Comparison of ENCODE assay signal across 9 cellular contexts in genomic region chr1:145474837-145475368, GRCh38. TPM values are rescaled to one million over a fixed set of nuclear protein-coding genes. Genes with fewer than 3 reads are reported as not detected.
A peak's percentile ranks its signal among the peaks of the same experiment; 100 is the strongest.
DNase-seq lines count a peak whose midpoint lies in the region; ATAC-seq and TF ChIP-seq lines count a peak whose summit lies in the region.
"Not testable (repeated sequence)": the region's sequence is repeated elsewhere in the genome, so short reads cannot be mapped to it uniquely, and the experiment has no call there.
"Had no signal": no experiment of that assay in that cellular context is flagged by ENCODE, and none has a peak within 500 bp of the region (broad histone marks: within the 10 kb centered on the region; RNA-seq: fewer than 3 reads in every experiment).

No MANE protein-coding gene starts in this region.

- POLR2A ChIA-PET in activated naive CD8-positive, alpha-beta T cell treated with anti-CD3 and anti-CD28 coated beads, Interleukin-2, amount 10 ng/mL, durations not matched to agents 7 days and 5 days (lab: Charles Lee), result not testable (repeated sequence)

- H3K4me1 ChIP-seq in BE2C; HUES6 (ENCODE audit: control insufficient read depth, insufficient read depth, low read length): not testable (repeated sequence)

- ATAC-seq in activated T-cell treated with anti-CD3 and anti-CD28 coated beads, Interleukin-2, amount 50 U/mL, for 4 hours, result peak in 1 of 2 donors; percentile 28
- not testable (repeated sequence) for ATAC-seq in activated naive CD8-positive, alpha-beta T cell treated with anti-CD3 and anti-CD28 coated beads, Interleukin-2, amount 10 ng/mL, durations not matched to agents 7 days and 5 days (ENCODE audit: low read depth)
- peak; percentile 3 for ATAC-seq in stimulated activated naive CD8-positive, alpha-beta T cell treated with anti-CD3 and anti-CD28 coated beads, Interleukin-15, Interleukin-2, amounts not matched to agents 100 U/mL and 50 U/mL, for 24 hours

- not testable (repeated sequence) for H3K27ac Mint-ChIP-seq in T-helper 2 cell treated with Interferon-gamma antibody and Interleukin-4, amounts not matched to agents 5 μg/mL and 100 μg/mL, for 36 hours; activated naive CD8-positive, alpha-beta T cell treated with anti-CD3 and anti-CD28 coated beads, Interleukin-2, amount 10 ng/mL, durations not matched to agents 7 days and 5 days; glutamatergic neuron (ENCODE audit: unreplicated experiment); nephron progenitor cell

- peaks cover 20% of the 10 kb centered on the region for H3K27me3 Mint-ChIP-seq in T-helper 2 cell treated with Interferon-gamma antibody and Interleukin-4, amounts not matched to agents 5 μg/mL and 100 μg/mL, for 36 hours (ENCODE audit: low read depth)
- H3K27me3 Mint-ChIP-seq in activated T-cell treated with anti-CD3 and anti-CD28 coated beads, Interleukin-2, amount 50 U/mL, for 4 hours (ENCODE audit: low read depth), result peaks cover 18% of the 10 kb centered on the region
- peaks cover 20% of the 10 kb centered on the region for H3K27me3 Mint-ChIP-seq in activated naive CD8-positive, alpha-beta T cell treated with anti-CD3 and anti-CD28 coated beads, Interleukin-2, amount 10 ng/mL, durations not matched to agents 7 days and 5 days
- not testable (repeated sequence) for H3K27me3 Mint-ChIP-seq in glutamatergic neuron (ENCODE audit: unreplicated experiment)
- peaks cover 32% of the 10 kb centered on the region for H3K27me3 Mint-ChIP-seq in nephron progenitor cell (ENCODE audit: low read depth, poor library complexity)

- H3K4me3 Mint-ChIP-seq in T-helper 2 cell treated with Interferon-gamma antibody and Interleukin-4, amounts not matched to agents 5 μg/mL and 100 μg/mL, for 36 hours, result peak overlapping the region; percentile 72
- peak overlapping the region; percentile 73 for H3K4me3 Mint-ChIP-seq in activated T-cell treated with anti-CD3 and anti-CD28 coated beads, Interleukin-2, amount 50 U/mL, for 4 hours
- H3K4me3 Mint-ChIP-seq in activated naive CD8-positive, alpha-beta T cell treated with anti-CD3 and anti-CD28 coated beads, Interleukin-2, amount 10 ng/mL, durations not matched to agents 7 days and 5 days, result peak overlapping the region; percentile 68
- H3K4me3 Mint-ChIP-seq in glutamatergic neuron (ENCODE audit: unreplicated experiment) (peak overlapping the region; percentile 80), nephron progenitor cell (peak overlapping the region; percentile 85)

- H3K9me3 ChIP-seq in BE2C; HUES6 (ENCODE audit: control insufficient read depth, insufficient read depth, low read depth, low read length): not testable (repeated sequence)

- H3K9ac ChIP-seq in HUES6 (ENCODE audit: low read length), result not testable (repeated sequence)

- not testable (repeated sequence) for TF ChIP-seq CTCF in BE2C (IDR thresholded peaks at IDR 0.05; ENCODE audit: low read depth, low read length); glutamatergic neuron (IDR thresholded peaks at IDR 0.05; ENCODE audit: partially characterized antibody, unreplicated experiment); nephron progenitor cell (IDR thresholded peaks at IDR 0.05)

- H3K27ac ChIP-seq in HUES6 (ENCODE audit: low read depth, low read length), result not testable (repeated sequence)

- not testable (repeated sequence) for H3K27me3 ChIP-seq in BE2C; HUES6 (ENCODE audit: control insufficient read depth, insufficient read depth, low read length)

- H3K4me1 Mint-ChIP-seq in T-helper 2 cell treated with Interferon-gamma antibody and Interleukin-4, amounts not matched to agents 5 μg/mL and 100 μg/mL, for 36 hours (ENCODE audit: low read depth); activated T-cell treated with anti-CD3 and anti-CD28 coated beads, Interleukin-2, amount 50 U/mL, for 4 hours (ENCODE audit: low read depth); activated naive CD8-positive, alpha-beta T cell treated with anti-CD3 and anti-CD28 coated beads, Interleukin-2, amount 10 ng/mL, durations not matched to agents 7 days and 5 days; glutamatergic neuron (ENCODE audit: low read depth, unreplicated experiment); nephron progenitor cell: not testable (repeated sequence)

- not testable (repeated sequence) for H3K36me3 Mint-ChIP-seq in T-helper 2 cell treated with Interferon-gamma antibody and Interleukin-4, amounts not matched to agents 5 μg/mL and 100 μg/mL, for 36 hours (ENCODE audit: low read depth); activated T-cell treated with anti-CD3 and anti-CD28 coated beads, Interleukin-2, amount 50 U/mL, for 4 hours (ENCODE audit: insufficient read depth); activated naive CD8-positive, alpha-beta T cell treated with anti-CD3 and anti-CD28 coated beads, Interleukin-2, amount 10 ng/mL, durations not matched to agents 7 days and 5 days; glutamatergic neuron (ENCODE audit: unreplicated experiment); nephron progenitor cell (ENCODE audit: low read depth)

- DNase-seq in BE2C; T-helper 2 cell treated with Interferon-gamma antibody and Interleukin-4, amounts not matched to agents 5 μg/mL and 100 μg/mL, for 36 hours (ENCODE audit: low spot score); activated T-cell treated with anti-CD3 and anti-CD28 coated beads, Interleukin-2, amount 50 U/mL, for 4 hours; activated naive CD8-positive, alpha-beta T cell treated with anti-CD3 and anti-CD28 coated beads, Interleukin-2, amount 10 ng/mL, durations not matched to agents 7 days and 5 days; glutamatergic neuron; nephron progenitor cell; stimulated activated naive CD8-positive, alpha-beta T cell treated with anti-CD3 and anti-CD28 coated beads, Interleukin-15, Interleukin-2, amounts not matched to agents 100 U/mL and 50 U/mL, for 24 hours: not testable (repeated sequence)

- H3K4me3 ChIP-seq in BE2C (ENCODE audit: low read depth, low read length) (peak overlapping the region; percentile 51; the same call in 1 of the 2 replicates), HUES6 (ENCODE audit: low read depth, low read length) (peak overlapping the region; percentile 60; the same call in 1 of the 2 replicates)

- not testable (repeated sequence) for H3K36me3 ChIP-seq in BE2C; HUES6 (ENCODE audit: control insufficient read depth, insufficient read depth, low read length)

- not testable (repeated sequence) for H3K9me3 Mint-ChIP-seq in T-helper 2 cell treated with Interferon-gamma antibody and Interleukin-4, amounts not matched to agents 5 μg/mL and 100 μg/mL, for 36 hours; activated T-cell treated with anti-CD3 and anti-CD28 coated beads, Interleukin-2, amount 50 U/mL, for 4 hours; activated naive CD8-positive, alpha-beta T cell treated with anti-CD3 and anti-CD28 coated beads, Interleukin-2, amount 10 ng/mL, durations not matched to agents 7 days and 5 days; glutamatergic neuron (ENCODE audit: unreplicated experiment); nephron progenitor cell

RNA-seq across cellular contexts. Expression of gene NBPF20, which starts 49.5 kb away (rescaled TPM):
- 0.91 TPM for polyA plus RNA-seq in BE2C (2012; ENCODE audit: insufficient read depth, insufficient read length, low read depth)
- total RNA-seq in activated T-cell treated with anti-CD3 and anti-CD28 coated beads, Interleukin-2, amount 50 U/mL, for 4 hours, result 1 to 10 TPM in 2 of 3 donors, under 1 TPM in 1; 0.99 to 2.0 (median 1.3) TPM
- total RNA-seq in activated naive CD8-positive, alpha-beta T cell treated with anti-CD3 and anti-CD28 coated beads, Interleukin-2, amount 10 ng/mL, durations not matched to agents 7 days and 5 days, result 1 to 10 TPM in 1 of 2 experiments, under 1 TPM in 1; 0.99 to 1.4 TPM
- total RNA-seq in glutamatergic neuron (ENCODE audit: unreplicated experiment), result 1.2 TPM
- polyA plus RNA-seq: CD14-positive monocyte had no signal
